Comparison of ENCODE assay signal across 20 cellular contexts in genomic region chr14:42504433-42504832, GRCh38.
A peak's percentile ranks its signal among the peaks of the same experiment; 100 is the strongest.
DNase-seq lines count a peak whose midpoint lies in the region; ATAC-seq, FAIRE-seq and TF ChIP-seq lines count a peak whose summit lies in the region.
"Had no signal": no experiment of that assay in that cellular context is flagged by ENCODE, and none has a peak within 500 bp of the region (broad histone marks: within the 10 kb centered on the region; RNA-seq: fewer than 3 reads in every experiment).

No MANE protein-coding gene starts in this region.

- no peaks in the 10 kb centered on the region for H3K9me1 ChIP-seq in IMR-90 (ENCODE audit: insufficient read depth, low read length)

- no peaks in the 10 kb centered on the region for H3K27me3 ChIP-seq in IMR-90 (ENCODE audit: control insufficient read depth, insufficient read depth, low read length)
- H3K27me3 ChIP-seq: BLaER1 had no signal

- no peak overlapping the region for H3K4me2 ChIP-seq in IMR-90 (ENCODE audit: low read depth, low read length)
- H3K4me2 ChIP-seq: BLaER1 had no signal

- no peak overlapping the region for H3K27ac ChIP-seq in IMR-90 (ENCODE audit: insufficient read depth, low read length)
- H3K27ac ChIP-seq: BLaER1, C4-2B, GM23248 had no signal

- H4K20me1 ChIP-seq in IMR-90 (ENCODE audit: insufficient read depth, low read length) = no peaks in the 10 kb centered on the region
- H4K20me1 ChIP-seq: BLaER1 had no signal

- no peak overlapping the region for H3K14ac ChIP-seq in IMR-90 (replicated peaks; ENCODE audit: low read depth, low read length)

- H3K23ac ChIP-seq in IMR-90 (ENCODE audit: low read depth, low read length) = no peak overlapping the region

- in situ Hi-C loops in IMR-90 (cut with MboI; ENCODE audit: low sequenced_read_pairs) = no loop called here

- CTCF ChIA-PET in IMR-90 (lab: Yijun Ruan, JAX) = no interaction called here

- BruUV-seq in IMR-90 (replicated peaks; lab: Mats Ljungman, UMichigan) = no TSS peak

- peak; percentile 19 for FAIRE-seq in A204.1 (lab: Jason Lieb, UNC)
- FAIRE-seq: G401.6, GM12878, GM19239, H1 had no signal

- ATAC-seq in IMR-90 (ENCODE audit: low read depth) = no peak
- ATAC-seq: CD8-positive, alpha-beta T cell; GM12878 had no signal

- H3K4me3 ChIP-seq in IMR-90 (ENCODE audit: insufficient read depth, low read depth, low read length) = no peak overlapping the region
- no peak overlapping the region for H3K4me3 ChIP-seq in epithelial cell of esophagus (ENCODE audit: low read length)
- no peak overlapping the region for H3K4me3 ChIP-seq in fibroblast of pulmonary artery (replicated peaks; ENCODE audit: low read depth, low read length)
- H3K4me3 ChIP-seq: BLaER1, GM12878, GM23248 had no signal

- no peaks in the 10 kb centered on the region for H3K4me1 ChIP-seq in IMR-90 (ENCODE audit: control insufficient read depth, insufficient read depth, low read length)
- H3K4me1 ChIP-seq: BLaER1, Caco-2 had no signal

- intact Hi-C loops in IMR-90 (cut with micrococcal nuclease) = no loop called here

- dilution Hi-C loops in IMR-90 (cut with HindIII; ENCODE audit: low sequenced_read_pairs, unreplicated experiment) = no loop called here

- H2BK15ac ChIP-seq in IMR-90 (ENCODE audit: low read depth, low read length) = no peak overlapping the region

- H3K56ac ChIP-seq in IMR-90 (ENCODE audit: extremely low read depth, insufficient read depth, low read length) = no peak overlapping the region

- no peak overlapping the region for H4K5ac ChIP-seq in IMR-90 (ENCODE audit: low read depth, low read length)

- no peak overlapping the region for H3K18ac ChIP-seq in IMR-90 (ENCODE audit: low read depth, low read length)

- no peak overlapping the region for H3K9ac ChIP-seq in IMR-90 (ENCODE audit: low read depth, low read length)
- H3K9ac ChIP-seq: BLaER1, GM23248 had no signal

- no peak overlapping the region for H2BK120ac ChIP-seq in IMR-90 (ENCODE audit: low read depth, low read length)

- TF ChIP-seq POLR2A in IMR-90 (IDR thresholded peaks at IDR 0.05; ENCODE audit: low read depth, low read length) = no peak

- no peak overlapping the region for H3K4ac ChIP-seq in IMR-90 (ENCODE audit: low read depth, low read length)

- no peak overlapping the region for H2AK9ac ChIP-seq in IMR-90 (replicated peaks; ENCODE audit: low read depth, low read length, poor library complexity)

- TF ChIP-seq CTCF in IMR-90 (conservative IDR thresholded peaks at IDR 0.05; ENCODE audit: low read depth, low read length) (no peak), epithelial cell of esophagus (IDR thresholded peaks at IDR 0.05; ENCODE audit: insufficient read depth, low read depth, low read length, missing control alignments) (no peak), fibroblast of pulmonary artery (IDR thresholded peaks at IDR 0.05; ENCODE audit: low read length, missing control alignments) (no peak)

- no peak for TF ChIP-seq RAD21 in IMR-90 (IDR thresholded peaks at IDR 0.05; ENCODE audit: low read length)

- DNase-seq in IMR-90 = no peak
- peak; percentile 4 for DNase-seq in epithelial cell of esophagus (ENCODE audit: low read depth)
- DNase-seq in fibroblast of pulmonary artery (ENCODE audit: low read depth) = peak; percentile 40
- no peak for DNase-seq in NCI-H1105 (lab: John Stamatoyannopoulos, UW)
- no peak for DNase-seq in hepatic stellate cell (ENCODE audit: low spot score)
- DNase-seq: Caco-2; CD4-positive, CD25-positive, alpha-beta regulatory T cell; CD8-positive, alpha-beta T cell; DMS153; DND-41; GM23248; H7; HCEC 1CT had no signal

- POLR2A ChIA-PET in IMR-90 (lab: Charles Lee; ENCODE audit: unreplicated experiment) = no interaction called here

- H3K79me1 ChIP-seq in IMR-90 (ENCODE audit: low read depth in 1 of 2, low read length in 2 of 2) = no peaks in the 10 kb centered on the region

- no peak overlapping the region for H4K91ac ChIP-seq in IMR-90 (ENCODE audit: insufficient read depth, low read depth, low read length)

- WGBS in IMR-90 (ENCODE audit: extremely low coverage in 2 of 2, insufficient read length in 1 of 2), 2 experiments = no CpG with 5 or more reads among the region's 1 CpG

- no peaks in the 10 kb centered on the region for H3K9me3 ChIP-seq in IMR-90 (ENCODE audit: control insufficient read depth, insufficient read depth, low read length)
- H3K9me3 ChIP-seq: BLaER1, Caco-2 had no signal

- no peak overlapping the region for H2BK5ac ChIP-seq in IMR-90 (ENCODE audit: low read depth, low read length, poor library complexity, severe bottlenecking)

- H2AK5ac ChIP-seq in IMR-90 (ENCODE audit: low read depth, low read length) = no peak overlapping the region

- H2AFZ ChIP-seq in IMR-90 (replicated peaks; ENCODE audit: low read length, poor library complexity) = no peak overlapping the region
- H2AFZ ChIP-seq: GM23248 had no signal

- no peak overlapping the region for H2BK20ac ChIP-seq in IMR-90 (ENCODE audit: low read depth, low read length)

- H4K8ac ChIP-seq in IMR-90 (ENCODE audit: low read depth in 2 of 2, low read length in 2 of 2) = no peak overlapping the region

- H3K36me3 ChIP-seq in IMR-90 (ENCODE audit: control insufficient read depth, insufficient read depth, low read length) = no peaks in the 10 kb centered on the region
- H3K36me3 ChIP-seq: BLaER1 had no signal

TF ChIP-seq in IMR-90, 13 proteins besides CTCF, POLR2A, EP300 and RAD21:
- TF ChIP-seq CEBPB (IDR thresholded peaks at IDR 0.05; ENCODE audit: low read depth, low read length) = peak; percentile 65
- no peak for TF ChIP-seq RFX5 (IDR thresholded peaks at IDR 0.05; ENCODE audit: low read depth, low read length)

Comparison
In these comparisons a context has a peak if more than half of its experiments do, and no peak if none do; other contexts are left out.
1. DNase-seq: peak in epithelial cell of esophagus (single experiment) and fibroblast of pulmonary artery (single experiment); none in IMR-90 (single experiment), NCI-H1105 (single experiment) and hepatic stellate cell (single experiment).